ENCODE assay signal across 5 cellular contexts in the genomic region with DNA sequence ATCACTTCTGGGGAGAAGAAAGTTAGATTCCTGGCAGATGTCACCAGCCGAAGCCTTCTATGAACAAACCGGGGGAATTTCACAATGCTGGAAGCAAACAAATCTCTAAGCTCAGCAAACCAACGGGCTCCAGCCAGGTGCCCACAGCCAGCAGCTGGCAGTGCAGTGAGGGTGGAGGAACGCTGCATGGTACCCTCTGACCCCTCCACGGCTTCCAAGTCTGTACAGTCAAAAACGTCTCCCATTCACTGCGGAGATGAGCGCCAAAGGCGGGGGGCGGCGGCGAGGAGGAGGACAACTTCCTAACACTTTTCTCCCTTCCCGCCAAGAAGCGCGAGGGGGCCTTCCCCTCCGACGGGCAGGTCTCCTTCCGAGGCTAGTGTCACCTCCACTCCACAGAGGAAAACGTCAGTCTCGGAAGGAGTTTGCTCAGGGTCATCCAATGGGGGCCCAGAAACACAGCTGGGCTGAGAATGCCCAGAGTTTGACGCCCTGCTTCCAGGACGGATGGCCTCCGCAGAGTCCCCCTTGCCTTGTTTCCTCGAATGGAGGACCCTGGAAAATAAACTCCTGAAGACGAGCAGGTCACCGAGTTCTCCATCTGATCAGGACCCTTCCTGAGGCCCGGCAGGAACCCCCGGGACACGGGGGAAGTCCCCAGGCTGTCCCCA.
DNase-seq lines count a peak whose midpoint lies in the region; ATAC-seq and TF ChIP-seq lines count a peak whose summit lies in the region.

No MANE protein-coding gene starts in this region.

- H3K27ac ChIP-seq in VCaP (peak overlapping the region; percentile 80), iPS-20b (ENCODE audit: low read length) (no peak overlapping the region)

- ATAC-seq in HG02870 (IDR thresholded peaks at IDR 0.05; ENCODE audit: unreplicated experiment) = peak; percentile 15
- no peak for ATAC-seq in HG03139 (IDR thresholded peaks at IDR 0.05; ENCODE audit: unreplicated experiment)

- no peak for DNase-seq in GOT3 (lab: John Stamatoyannopoulos, UW)

- TF ChIP-seq CTCF in VCaP (conservative IDR thresholded peaks at IDR 0.05) = no peak

- H3K4me1 ChIP-seq in iPS-20b (ENCODE audit: insufficient read depth, low read length) = peaks cover 14% of the 10 kb centered on the region

- peak overlapping the region; percentile 89; the same call in 1 of the 2 replicates for H3K9ac ChIP-seq in iPS-20b (ENCODE audit: low read depth, low read length)

- no peaks in the 10 kb centered on the region for H3K9me3 ChIP-seq in iPS-20b (ENCODE audit: insufficient read depth, low read depth, low read length)

- H3K27me3 ChIP-seq in iPS-20b (ENCODE audit: insufficient read depth, low read length) = no peaks in the 10 kb centered on the region

- H3K36me3 ChIP-seq in iPS-20b (ENCODE audit: insufficient read depth, low read depth, low read length) = peaks cover 4% of the 10 kb centered on the region; the same call in 1 of the 2 replicates

- H3K4me3 ChIP-seq in iPS-20b (ENCODE audit: low read length) = peak overlapping the region; percentile 80
